Comparison of ENCODE assay signal across 22 cellular contexts in the genomic region with DNA sequence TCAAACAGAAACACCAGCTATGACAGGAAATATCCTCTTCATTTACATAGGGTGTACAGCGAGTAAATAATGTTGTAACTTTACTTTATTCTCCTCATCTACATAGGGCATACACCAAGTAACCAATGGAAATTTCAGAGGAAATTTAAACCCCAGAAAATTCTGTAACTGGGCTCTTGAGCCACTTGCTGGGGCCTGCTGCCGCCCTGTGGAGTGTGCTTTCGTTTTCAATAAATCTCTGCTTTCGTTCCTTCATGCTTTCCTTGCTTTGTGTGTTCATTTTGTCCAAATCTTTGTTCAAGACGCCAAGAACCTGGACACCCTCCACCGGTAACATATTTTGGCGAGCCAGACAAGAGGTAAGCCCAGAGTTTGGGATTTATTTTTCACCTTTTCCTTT.
A peak's percentile ranks its signal among the peaks of the same experiment; 100 is the strongest.
DNase-seq lines count a peak whose midpoint lies in the region; ATAC-seq and TF ChIP-seq lines count a peak whose summit lies in the region.
"Had no signal": no experiment of that assay in that cellular context is flagged by ENCODE, and none has a peak within 500 bp of the region (broad histone marks: within the 10 kb centered on the region; RNA-seq: fewer than 3 reads in every experiment).

No MANE protein-coding gene starts in this region.

- H3K4me1 ChIP-seq in breast epithelium (no peaks in the 10 kb centered on the region), mammary epithelial cell (ENCODE audit: insufficient read depth, low read length) (no peaks in the 10 kb centered on the region)
- H3K4me1 ChIP-seq in naive thymus-derived CD4-positive, alpha-beta T cell (ENCODE audit: control insufficient read depth in 2 of 2, insufficient read depth in 2 of 2, low read length in 2 of 2), result no peaks in the 10 kb centered on the region
- H3K4me1 ChIP-seq: heart right ventricle, left lung had no signal

- H3K9me3 Mint-ChIP-seq in MCF 10A (ENCODE audit: unreplicated experiment), result no peaks in the 10 kb centered on the region
- H3K9me3 Mint-ChIP-seq in naive thymus-derived CD4-positive, alpha-beta T cell, result peaks cover 3 to 26% (median 11%) of the 10 kb centered on the region in 11 donors

- intact Hi-C loops in MCF 10A (cut with micrococcal nuclease), result no loop called here
- intact Hi-C loops in breast epithelium (cut with DNase I; ENCODE audit: low total_unique reads), result no loop called here
- intact Hi-C loops in mammary epithelial cell (cut with micrococcal nuclease), result no loop called here
- intact Hi-C loops in posterior vena cava (cut with DNase I), result no loop called here
- intact Hi-C loops in naive thymus-derived CD4-positive, alpha-beta T cell (cut with micrococcal nuclease), result no loop called here

- no peak overlapping the region for H3K4me3 Mint-ChIP-seq in MCF 10A (ENCODE audit: unreplicated experiment)
- no peak overlapping the region for H3K4me3 Mint-ChIP-seq in naive thymus-derived CD4-positive, alpha-beta T cell
- H3K4me3 Mint-ChIP-seq: activated naive CD8-positive, alpha-beta T cell treated with anti-CD3 and anti-CD28 coated beads, Interleukin-2, amount 50 U/mL, for 24 hours; brain; dendritic cell treated with granulocyte-macrophage colony-stimulating factor and Interleukin-4, amounts not matched to agents 40 ng/mL and 50 ng/mL, for 4 days; T-cell had no signal

- no peaks in the 10 kb centered on the region for H3K79me2 ChIP-seq in mammary epithelial cell (ENCODE audit: insufficient read depth, low read length)

- CTCF ChIA-PET in MCF 10A (lab: Yijun Ruan, JAX) (interaction anchor here (0.6 to 1.0 kb wide), 3 partner anchors 22 to 649 kb away, joined by 3 read pairs; no protein-coding TSS in a partner anchor), mammary epithelial cell (lab: Charles Lee; ENCODE audit: low non-redundant PET) (no interaction called here)
- CTCF ChIA-PET in naive thymus-derived CD4-positive, alpha-beta T cell (lab: Charles Lee), result no interaction called here

- no peak overlapping the region for H3K4me2 ChIP-seq in mammary epithelial cell (ENCODE audit: insufficient read depth, low read depth, low read length)

- no peaks in the 10 kb centered on the region for H3K27me3 Mint-ChIP-seq in MCF 10A (ENCODE audit: insufficient read depth, unreplicated experiment)
- H3K27me3 Mint-ChIP-seq in naive thymus-derived CD4-positive, alpha-beta T cell, result no peaks in the 10 kb centered on the region
- H3K27me3 Mint-ChIP-seq: activated naive CD8-positive, alpha-beta T cell treated with anti-CD3 and anti-CD28 coated beads, Interleukin-2, amount 50 U/mL, for 24 hours; brain; dendritic cell treated with granulocyte-macrophage colony-stimulating factor and Interleukin-4, amounts not matched to agents 40 ng/mL and 50 ng/mL, for 4 days; T-cell had no signal

- H3K9ac ChIP-seq in mammary epithelial cell (ENCODE audit: insufficient read depth, low read length), result no peak overlapping the region

- H3K4me3 ChIP-seq in breast epithelium (no peak overlapping the region), mammary epithelial cell (replicated peaks in 1 of 3; ENCODE audit: insufficient read depth in 1 of 3, low read depth in 2 of 3, low read length in 3 of 3) (no peak overlapping the region)
- H3K4me3 ChIP-seq in naive thymus-derived CD4-positive, alpha-beta T cell (ENCODE audit: low read length), result no peak overlapping the region
- H3K4me3 ChIP-seq: heart right ventricle, left lung had no signal

- no TSS peak for BruUV-seq in MCF 10A (replicated peaks; lab: Mats Ljungman, UMichigan)
- no TSS peak for BruUV-seq in mammary epithelial cell (replicated peaks; lab: Mats Ljungman, UMichigan)

- no peak for TF ChIP-seq CTCF in MCF 10A (IDR thresholded peaks at IDR 0.05; ENCODE audit: unreplicated experiment)
- TF ChIP-seq CTCF in breast epithelium (IDR thresholded peaks at IDR 0.05), result no peak
- TF ChIP-seq CTCF in mammary epithelial cell (conservative IDR thresholded peaks at IDR 0.05 in 1 of 2, IDR thresholded peaks at IDR 0.05 in 1 of 2; ENCODE audit: extremely low read depth in 1 of 2, insufficient read depth in 1 of 2, low read depth in 1 of 2, low read length in 2 of 2), result peak in 1 of 2 donors; percentile 19

- no peak for ATAC-seq in naive thymus-derived CD4-positive, alpha-beta T cell
- ATAC-seq: activated naive CD8-positive, alpha-beta T cell treated with anti-CD3 and anti-CD28 coated beads, Interleukin-2, amount 50 U/mL, for 24 hours; heart right ventricle; left lung; Right ventricle myocardium inferior; T-cell had no signal

- H4K20me1 ChIP-seq in mammary epithelial cell (ENCODE audit: insufficient read depth, low read length), result no peaks in the 10 kb centered on the region

- no peaks in the 10 kb centered on the region for H3K27me3 ChIP-seq in breast epithelium
- H3K27me3 ChIP-seq in mammary epithelial cell (ENCODE audit: insufficient read depth, low read length), result no peaks in the 10 kb centered on the region
- H3K27me3 ChIP-seq in naive thymus-derived CD4-positive, alpha-beta T cell (ENCODE audit: control insufficient read depth in 2 of 2, insufficient read depth in 2 of 2, low read length in 2 of 2), result no peaks in the 10 kb centered on the region
- H3K27me3 ChIP-seq: heart right ventricle, left lung, neutrophil had no signal

- H2AFZ ChIP-seq in mammary epithelial cell (ENCODE audit: low read depth, low read length), result no peak overlapping the region

- H3K27ac Mint-ChIP-seq in MCF 10A (ENCODE audit: low read depth, unreplicated experiment), result peak overlapping the region; percentile 65
- peak overlapping the region in 1 of 9 donors; percentile 14 for H3K27ac Mint-ChIP-seq in naive thymus-derived CD4-positive, alpha-beta T cell
- H3K27ac Mint-ChIP-seq: activated naive CD8-positive, alpha-beta T cell treated with anti-CD3 and anti-CD28 coated beads, Interleukin-2, amount 50 U/mL, for 24 hours; brain; dendritic cell treated with granulocyte-macrophage colony-stimulating factor and Interleukin-4, amounts not matched to agents 40 ng/mL and 50 ng/mL, for 4 days; T-cell had no signal

- TF ChIP-seq POLR2A in breast epithelium (IDR thresholded peaks at IDR 0.05), result no peak

- dilution Hi-C loops in mammary epithelial cell (cut with HindIII; ENCODE audit: low sequenced_read_pairs), result no loop called here

- DNase-seq in MCF 10A (ENCODE audit: unreplicated experiment) (no peak), breast epithelium (ENCODE audit: low spot score in 2 of 2) (no peak), RPMI8226 (peak; percentile 7), mammary epithelial cell (peak; percentile 15), posterior vena cava (ENCODE audit: low spot score) (no peak), NCI-H1436 treated with DMSO at 0.1 percent for 48 hours (lab: John Stamatoyannopoulos, UW) (no peak), T-helper 2 cell (no peak)
- DNase-seq in naive thymus-derived CD4-positive, alpha-beta T cell, result no peak
- DNase-seq: activated CD4-positive, alpha-beta T cell treated with anti-CD3 and anti-CD28 coated beads, Interleukin-2, amount 50 U/mL, for 4 hours; activated CD8-positive, alpha-beta memory T cell treated with anti-CD3 and anti-CD28 coated beads, Interleukin-2, amount 50 U/mL, for 48 hours; activated naive CD8-positive, alpha-beta T cell treated with anti-CD3 and anti-CD28 coated beads, Interleukin-2, amount 50 U/mL, for 24 hours; C1 segment of cervical spinal cord; heart right ventricle; IMR-90; left lung; NCI-H1694; stimulated activated CD8-positive, alpha-beta memory T cell treated with anti-CD3 and anti-CD28 coated beads, Interleukin-4, amount 100 ng/mL, for 48 hours; T-cell had no signal

- H3K9me3 ChIP-seq in breast epithelium, result peaks cover 0 to 2% of the 10 kb centered on the region in 2 donors
- H3K9me3 ChIP-seq in mammary epithelial cell (replicated peaks; ENCODE audit: insufficient read depth, low read length), result peaks cover 4% of the 10 kb centered on the region
- H3K9me3 ChIP-seq in naive thymus-derived CD4-positive, alpha-beta T cell (ENCODE audit: control insufficient read depth in 2 of 3, low read length in 3 of 3), result peaks cover 0 to 4% (median 0%) of the 10 kb centered on the region in 3 experiments
- H3K9me3 ChIP-seq: neutrophil had no signal

- H3K36me3 ChIP-seq in breast epithelium (no peaks in the 10 kb centered on the region), mammary epithelial cell (ENCODE audit: insufficient read depth, low read length) (no peaks in the 10 kb centered on the region)
- no peaks in the 10 kb centered on the region for H3K36me3 ChIP-seq in naive thymus-derived CD4-positive, alpha-beta T cell (ENCODE audit: control insufficient read depth in 2 of 3, insufficient read depth in 3 of 3, low read length in 3 of 3)
- H3K36me3 ChIP-seq: heart right ventricle, left lung, neutrophil had no signal

- in situ Hi-C loops in mammary epithelial cell (cut with MboI; ENCODE audit: low sequenced_read_pairs in 2 of 2), result no loop called here

- H3K4me1 Mint-ChIP-seq in MCF 10A (ENCODE audit: insufficient read depth, unreplicated experiment), result no peaks in the 10 kb centered on the region
- H3K4me1 Mint-ChIP-seq in naive thymus-derived CD4-positive, alpha-beta T cell, result no peaks in the 10 kb centered on the region
- H3K4me1 Mint-ChIP-seq: activated naive CD8-positive, alpha-beta T cell treated with anti-CD3 and anti-CD28 coated beads, Interleukin-2, amount 50 U/mL, for 24 hours; brain; T-cell had no signal

- H3K27ac ChIP-seq in breast epithelium (no peak overlapping the region), mammary epithelial cell (ENCODE audit: insufficient read depth, low read depth, low read length) (no peak overlapping the region)
- no peak overlapping the region for H3K27ac ChIP-seq in naive thymus-derived CD4-positive, alpha-beta T cell (ENCODE audit: low read depth, low read length)
- H3K27ac ChIP-seq: heart right ventricle, left lung, neutrophil had no signal

- WGBS in mammary epithelial cell (ENCODE audit: low coverage, missing lambda C conversion rate), result 88% methylated on average over 7 of the region's 7 CpGs

- POLR2A ChIA-PET in MCF 10A (lab: Yijun Ruan, JAX), result no interaction called here
- POLR2A ChIA-PET in naive thymus-derived CD4-positive, alpha-beta T cell (lab: Charles Lee), result no interaction called here

- no peaks in the 10 kb centered on the region for H3K36me3 Mint-ChIP-seq in MCF 10A (ENCODE audit: insufficient read depth, unreplicated experiment)
- peaks cover 0 to 5% (median 0%) of the 10 kb centered on the region in 5 donors for H3K36me3 Mint-ChIP-seq in naive thymus-derived CD4-positive, alpha-beta T cell
- H3K36me3 Mint-ChIP-seq: brain, T-cell had no signal

Comparison
In these comparisons a context has a peak if more than half of its experiments do, and no peak if none do; other contexts are left out.
1. DNase-seq: peak in RPMI8226 (single experiment) and mammary epithelial cell (single experiment); none in MCF 10A (single experiment), breast epithelium (0 of 2), posterior vena cava (single experiment), naive thymus-derived CD4-positive, alpha-beta T cell (0 of 9), NCI-H1436 treated with DMSO at 0.1 percent for 48 hours (single experiment) and T-helper 2 cell (0 of 5).